In the genomic region with DNA sequence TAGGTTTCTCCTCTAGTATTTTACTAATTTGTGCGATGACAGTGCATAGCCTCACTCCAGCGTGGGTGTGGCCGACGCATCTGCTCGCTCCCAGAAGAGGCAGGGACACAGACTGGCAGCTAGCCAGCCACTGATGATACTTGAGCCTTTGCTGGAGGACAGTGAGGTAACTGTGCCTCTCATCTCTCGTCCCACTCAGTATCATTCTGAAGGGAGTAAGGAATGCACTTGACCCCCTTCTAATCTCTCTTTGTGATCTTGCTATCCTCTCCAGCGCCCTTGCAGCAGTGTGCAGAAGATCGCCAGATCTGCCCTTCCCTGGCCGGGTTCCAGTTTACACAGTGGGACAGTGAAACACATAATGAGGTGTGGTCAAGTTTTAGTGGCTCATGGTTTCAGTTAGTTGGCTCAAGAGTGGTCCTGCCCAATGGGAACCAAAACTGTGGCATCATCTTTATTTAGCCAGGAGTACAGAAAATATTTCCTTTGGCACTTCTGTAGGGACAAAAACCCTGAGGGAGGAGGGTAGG, we compare ENCODE assay signal across 2 cellular contexts.
TF ChIP-seq lines count a peak whose summit lies in the region.

No MANE protein-coding gene starts in this region.

TF ChIP-seq in liver, 16 proteins besides CTCF, POLR2A, EP300 and RAD21:
- TF ChIP-seq, protein P1, sequence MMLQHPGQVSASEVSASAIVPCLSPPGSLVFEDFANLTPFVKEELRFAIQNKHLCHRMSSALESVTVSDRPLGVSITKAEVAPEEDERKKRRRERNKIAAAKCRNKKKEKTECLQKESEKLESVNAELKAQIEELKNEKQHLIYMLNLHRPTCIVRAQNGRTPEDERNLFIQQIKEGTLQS (IDR thresholded peaks at IDR 0.05), result no peak
- TF ChIP-seq TAF1 (conservative IDR thresholded peaks at IDR 0.05) (no peak), RXRA (IDR thresholded peaks at IDR 0.05) (no peak), NR2F2 (IDR thresholded peaks at IDR 0.05) (no peak), HNF4G (IDR thresholded peaks at IDR 0.05) (no peak), MAX (IDR thresholded peaks at IDR 0.05) (no peak), SP1 (IDR thresholded peaks at IDR 0.05) (no peak), JUND (IDR thresholded peaks at IDR 0.05) (no peak), GABPA (IDR thresholded peaks at IDR 0.05 in 1 of 2, conservative IDR thresholded peaks at IDR 0.05 in 1 of 2) (no peak), HNF4A (conservative IDR thresholded peaks at IDR 0.05) (no peak)
- TF ChIP-seq, protein P2, sequence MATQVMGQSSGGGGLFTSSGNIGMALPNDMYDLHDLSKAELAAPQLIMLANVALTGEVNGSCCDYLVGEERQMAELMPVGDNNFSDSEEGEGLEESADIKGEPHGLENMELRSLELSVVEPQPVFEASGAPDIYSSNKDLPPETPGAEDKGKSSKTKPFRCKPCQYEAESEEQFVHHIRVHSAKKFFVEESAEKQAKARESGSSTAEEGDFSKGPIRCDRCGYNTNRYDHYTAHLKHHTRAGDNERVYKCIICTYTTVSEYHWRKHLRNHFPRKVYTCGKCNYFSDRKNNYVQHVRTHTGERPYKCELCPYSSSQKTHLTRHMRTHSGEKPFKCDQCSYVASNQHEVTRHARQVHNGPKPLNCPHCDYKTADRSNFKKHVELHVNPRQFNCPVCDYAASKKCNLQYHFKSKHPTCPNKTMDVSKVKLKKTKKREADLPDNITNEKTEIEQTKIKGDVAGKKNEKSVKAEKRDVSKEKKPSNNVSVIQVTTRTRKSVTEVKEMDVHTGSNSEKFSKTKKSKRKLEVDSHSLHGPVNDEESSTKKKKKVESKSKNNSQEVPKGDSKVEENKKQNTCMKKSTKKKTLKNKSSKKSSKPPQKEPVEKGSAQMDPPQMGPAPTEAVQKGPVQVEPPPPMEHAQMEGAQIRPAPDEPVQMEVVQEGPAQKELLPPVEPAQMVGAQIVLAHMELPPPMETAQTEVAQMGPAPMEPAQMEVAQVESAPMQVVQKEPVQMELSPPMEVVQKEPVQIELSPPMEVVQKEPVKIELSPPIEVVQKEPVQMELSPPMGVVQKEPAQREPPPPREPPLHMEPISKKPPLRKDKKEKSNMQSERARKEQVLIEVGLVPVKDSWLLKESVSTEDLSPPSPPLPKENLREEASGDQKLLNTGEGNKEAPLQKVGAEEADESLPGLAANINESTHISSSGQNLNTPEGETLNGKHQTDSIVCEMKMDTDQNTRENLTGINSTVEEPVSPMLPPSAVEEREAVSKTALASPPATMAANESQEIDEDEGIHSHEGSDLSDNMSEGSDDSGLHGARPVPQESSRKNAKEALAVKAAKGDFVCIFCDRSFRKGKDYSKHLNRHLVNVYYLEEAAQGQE (IDR thresholded peaks at IDR 0.05), result no peak
- TF ChIP-seq, protein P3, sequence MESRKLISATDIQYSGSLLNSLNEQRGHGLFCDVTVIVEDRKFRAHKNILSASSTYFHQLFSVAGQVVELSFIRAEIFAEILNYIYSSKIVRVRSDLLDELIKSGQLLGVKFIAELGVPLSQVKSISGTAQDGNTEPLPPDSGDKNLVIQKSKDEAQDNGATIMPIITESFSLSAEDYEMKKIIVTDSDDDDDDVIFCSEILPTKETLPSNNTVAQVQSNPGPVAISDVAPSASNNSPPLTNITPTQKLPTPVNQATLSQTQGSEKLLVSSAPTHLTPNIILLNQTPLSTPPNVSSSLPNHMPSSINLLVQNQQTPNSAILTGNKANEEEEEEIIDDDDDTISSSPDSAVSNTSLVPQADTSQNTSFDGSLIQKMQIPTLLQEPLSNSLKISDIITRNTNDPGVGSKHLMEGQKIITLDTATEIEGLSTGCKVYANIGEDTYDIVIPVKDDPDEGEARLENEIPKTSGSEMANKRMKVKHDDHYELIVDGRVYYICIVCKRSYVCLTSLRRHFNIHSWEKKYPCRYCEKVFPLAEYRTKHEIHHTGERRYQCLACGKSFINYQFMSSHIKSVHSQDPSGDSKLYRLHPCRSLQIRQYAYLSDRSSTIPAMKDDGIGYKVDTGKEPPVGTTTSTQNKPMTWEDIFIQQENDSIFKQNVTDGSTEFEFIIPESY (IDR thresholded peaks at IDR 0.05), result no peak

TF ChIP-seq in HepG2, 621 proteins besides CTCF, POLR2A, EP300 and RAD21:
- TF ChIP-seq ZNF547 (CRISPR knock-in tag; IDR thresholded peaks at IDR 0.05) (no peak), GTF2F1 (IDR thresholded peaks at IDR 0.05; ENCODE audit: low read length) (no peak), PBX3 (CRISPR knock-in tag; IDR thresholded peaks at IDR 0.05; ENCODE audit: borderline replicate concordance) (no peak), TBX2 (CRISPR knock-in tag; IDR thresholded peaks at IDR 0.05; ENCODE audit: borderline replicate concordance) (no peak), RFXANK (CRISPR knock-in tag; IDR thresholded peaks at IDR 0.05) (no peak), TOPORS (CRISPR knock-in tag; IDR thresholded peaks at IDR 0.05) (no peak), FOXO1 (CRISPR knock-in tag; IDR thresholded peaks at IDR 0.05) (no peak), ATF6 (CRISPR knock-in tag; conservative IDR thresholded peaks at IDR 0.05) (no peak), ZNF180 (CRISPR knock-in tag; IDR thresholded peaks at IDR 0.05; ENCODE audit: borderline replicate concordance, low read depth) (no peak), ZNF782 (CRISPR knock-in tag; IDR thresholded peaks at IDR 0.05; ENCODE audit: borderline replicate concordance) (no peak), ZNF296 (CRISPR knock-in tag; conservative IDR thresholded peaks at IDR 0.05) (no peak), SRF (IDR thresholded peaks at IDR 0.05; ENCODE audit: low read depth, low read length) (no peak), ZKSCAN5 (CRISPR knock-in tag; IDR thresholded peaks at IDR 0.05) (no peak)
- TF ChIP-seq, protein P4, sequence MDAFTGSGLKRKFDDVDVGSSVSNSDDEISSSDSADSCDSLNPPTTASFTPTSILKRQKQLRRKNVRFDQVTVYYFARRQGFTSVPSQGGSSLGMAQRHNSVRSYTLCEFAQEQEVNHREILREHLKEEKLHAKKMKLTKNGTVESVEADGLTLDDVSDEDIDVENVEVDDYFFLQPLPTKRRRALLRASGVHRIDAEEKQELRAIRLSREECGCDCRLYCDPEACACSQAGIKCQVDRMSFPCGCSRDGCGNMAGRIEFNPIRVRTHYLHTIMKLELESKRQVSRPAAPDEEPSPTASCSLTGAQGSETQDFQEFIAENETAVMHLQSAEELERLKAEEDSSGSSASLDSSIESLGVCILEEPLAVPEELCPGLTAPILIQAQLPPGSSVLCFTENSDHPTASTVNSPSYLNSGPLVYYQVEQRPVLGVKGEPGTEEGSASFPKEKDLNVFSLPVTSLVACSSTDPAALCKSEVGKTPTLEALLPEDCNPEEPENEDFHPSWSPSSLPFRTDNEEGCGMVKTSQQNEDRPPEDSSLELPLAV (CRISPR knock-in tag; conservative IDR thresholded peaks at IDR 0.05; ENCODE audit: low read depth), result no peak
- TF ChIP-seq, protein P5, sequence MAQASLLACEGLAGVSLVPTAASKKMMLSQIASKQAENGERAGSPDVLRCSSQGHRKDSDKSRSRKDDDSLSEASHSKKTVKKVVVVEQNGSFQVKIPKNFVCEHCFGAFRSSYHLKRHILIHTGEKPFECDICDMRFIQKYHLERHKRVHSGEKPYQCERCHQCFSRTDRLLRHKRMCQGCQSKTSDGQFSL (CRISPR knock-in tag; IDR thresholded peaks at IDR 0.05), result no peak
